Comparison of ENCODE assay signal across 8 cellular contexts in genomic region chr11:115759622-115760527, GRCh38.
DNase-seq lines count a peak whose midpoint lies in the region; ATAC-seq and TF ChIP-seq lines count a peak whose summit lies in the region.

No MANE protein-coding gene starts in this region.

- no peaks in the 10 kb centered on the region for H3K36me3 ChIP-seq in neuron (ENCODE audit: insufficient read depth, low read length)

- H3K4me3 ChIP-seq in AG09309 (ENCODE audit: control insufficient read depth, low read depth, low read length) (peak overlapping the region; percentile 53), neuron (ENCODE audit: low read length) (peak overlapping the region; percentile 40)

- no peak for TF ChIP-seq CTCF in AG09309 (IDR thresholded peaks at IDR 0.05; ENCODE audit: control insufficient read depth, insufficient read depth, low read depth, low read length, missing control alignments)
- TF ChIP-seq CTCF in glutamatergic neuron (IDR thresholded peaks at IDR 0.05; ENCODE audit: partially characterized antibody, unreplicated experiment) = no peak

- peaks cover 4% of the 10 kb centered on the region for H3K4me1 ChIP-seq in neuron (ENCODE audit: insufficient read depth, low read length)

- DNase-seq in AG09309 (ENCODE audit: low read depth) = no peak
- peak; percentile 63 for DNase-seq in NCI-H526 treated with DMSO at 0.1 percent for 48 hours (lab: John Stamatoyannopoulos, UW)
- DNase-seq in glutamatergic neuron = peak; percentile 79
- no peak for DNase-seq in NAMALWA (ENCODE audit: low spot score)
- DNase-seq in cerebellar nuclear complex (lab: John Stamatoyannopoulos, UW) = no peak
- DNase-seq in activated naive CD4-positive, alpha-beta T cell treated with Interleukin-2 at 50 U/mL for 16 hours = no peak

- H3K36me3 Mint-ChIP-seq in glutamatergic neuron (ENCODE audit: unreplicated experiment) = peaks cover 6% of the 10 kb centered on the region

- peaks cover 2% of the 10 kb centered on the region for H3K27me3 Mint-ChIP-seq in glutamatergic neuron (ENCODE audit: unreplicated experiment)

- H3K27ac Mint-ChIP-seq in glutamatergic neuron (ENCODE audit: unreplicated experiment) = peak overlapping the region; percentile 97

- no peaks in the 10 kb centered on the region for H3K9me3 ChIP-seq in neuron (ENCODE audit: low read length)

- H3K27me3 ChIP-seq in neuron (ENCODE audit: insufficient read depth, low read length) = peaks cover 47% of the 10 kb centered on the region

- peaks cover 7% of the 10 kb centered on the region for H3K9me3 Mint-ChIP-seq in glutamatergic neuron (ENCODE audit: unreplicated experiment)

- no peak for ATAC-seq in HG02973 (IDR thresholded peaks at IDR 0.05; ENCODE audit: unreplicated experiment)

- peak overlapping the region; percentile 85 for H3K4me3 Mint-ChIP-seq in glutamatergic neuron (ENCODE audit: unreplicated experiment)

- peaks cover 27% of the 10 kb centered on the region for H3K4me1 Mint-ChIP-seq in glutamatergic neuron (ENCODE audit: low read depth, unreplicated experiment)

- H2AFZ ChIP-seq in neuron (ENCODE audit: low read depth, low read length) = peak overlapping the region; percentile 62

Comparison
In these comparisons a context has a peak if more than half of its experiments do, and no peak if none do; other contexts are left out.
1. DNase-seq: peak in NCI-H526 treated with DMSO at 0.1 percent for 48 hours (single experiment) and glutamatergic neuron (single experiment); none in AG09309 (single experiment), NAMALWA (single experiment), cerebellar nuclear complex (0 of 2) and activated naive CD4-positive, alpha-beta T cell treated with Interleukin-2 at 50 U/mL for 16 hours (single experiment).